10 cellular contexts compared by ENCODE assay signal in the genomic region with DNA sequence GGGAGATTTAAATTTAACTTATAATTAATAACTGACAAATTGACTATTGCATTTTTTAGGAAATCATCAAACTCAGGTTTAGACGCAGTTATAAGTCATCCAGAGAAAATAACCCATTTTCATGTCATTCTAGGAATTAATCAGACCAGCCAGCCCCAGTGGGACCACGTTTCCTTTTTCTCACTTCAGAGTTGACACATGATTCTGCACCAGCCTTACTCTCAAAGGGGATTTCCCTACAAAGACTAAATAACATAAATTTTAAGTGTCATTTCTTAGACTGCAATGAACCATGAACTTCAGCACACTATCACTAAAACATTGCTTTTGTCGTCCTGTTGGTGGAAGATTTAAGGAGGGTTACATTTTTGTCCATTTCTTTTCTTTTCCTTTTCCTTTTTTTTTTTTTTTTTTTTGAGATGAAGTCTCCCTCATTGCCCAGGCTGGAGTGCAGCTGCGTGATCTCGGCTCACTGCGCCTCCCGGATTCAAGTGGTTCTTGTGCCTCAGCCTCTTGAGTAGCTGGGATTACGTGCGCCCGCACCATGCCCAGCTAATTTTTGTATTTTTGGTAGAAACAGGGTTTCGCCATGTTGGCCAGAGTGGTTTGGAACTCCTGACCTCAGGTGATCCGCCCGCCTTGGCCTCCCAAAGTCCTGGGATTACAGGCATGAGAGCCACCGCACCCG. TPM values are rescaled to one million over a fixed set of nuclear protein-coding genes. Genes with fewer than 3 reads are reported as not detected.
DNase-seq lines count a peak whose midpoint lies in the region; ATAC-seq lines count a peak whose summit lies in the region.
"Had no signal": no experiment of that assay in that cellular context is flagged by ENCODE, and none has a peak within 500 bp of the region (broad histone marks: within the 10 kb centered on the region; RNA-seq: fewer than 3 reads in every experiment).

No MANE protein-coding gene starts in this region.

- intact Hi-C loops in activated CD4-positive, alpha-beta memory T cell treated with anti-CD3 and anti-CD28 coated beads for 36 hours (cut with micrococcal nuclease) = loop anchor here (1.0 to 5.0 kb wide), 5 partner anchors 51 to 869 kb away; no protein-coding TSS in a partner anchor

- no peaks in the 10 kb centered on the region for H3K36me3 Mint-ChIP-seq in activated CD4-positive, alpha-beta memory T cell treated with anti-CD3 and anti-CD28 coated beads for 36 hours
- H3K36me3 Mint-ChIP-seq: IgD-negative memory B cell had no signal

- H3K4me3 Mint-ChIP-seq in activated CD4-positive, alpha-beta memory T cell treated with anti-CD3 and anti-CD28 coated beads for 36 hours = no peak overlapping the region
- H3K4me3 Mint-ChIP-seq in stimulated activated naive CD8-positive, alpha-beta T cell treated with anti-CD3 and anti-CD28 coated beads, Interleukin-15, amount 100 ng/mL, for 72 hours = peak overlapping the region in 1 of 2 donors; percentile 19
- H3K4me3 Mint-ChIP-seq: nephron had no signal

- peaks cover 36% of the 10 kb centered on the region for H3K27me3 Mint-ChIP-seq in activated CD4-positive, alpha-beta memory T cell treated with anti-CD3 and anti-CD28 coated beads for 36 hours
- no peaks in the 10 kb centered on the region for H3K27me3 Mint-ChIP-seq in stimulated activated naive CD8-positive, alpha-beta T cell treated with anti-CD3 and anti-CD28 coated beads, Interleukin-15, amount 100 ng/mL, for 72 hours

- CTCF ChIA-PET in activated CD4-positive, alpha-beta memory T cell treated with anti-CD3 and anti-CD28 coated beads for 36 hours (lab: Charles Lee) = interaction anchor here (0.8 kb wide), 1 partner anchor 555 kb away, joined by 4 read pairs; no protein-coding TSS in a partner anchor

- POLR2A ChIA-PET in activated CD4-positive, alpha-beta memory T cell treated with anti-CD3 and anti-CD28 coated beads for 36 hours (lab: Charles Lee) = no interaction called here

- peak; percentile 73 for ATAC-seq in HG02840 (IDR thresholded peaks at IDR 0.05; ENCODE audit: low FRiP score, unreplicated experiment)
- ATAC-seq in stimulated activated naive CD8-positive, alpha-beta T cell treated with anti-CD3 and anti-CD28 coated beads, Interleukin-15, amount 100 ng/mL, for 72 hours = peak; percentile 88

- DNase-seq in activated T-cell treated with anti-CD3 and anti-CD28 coated beads for 48 hours (ENCODE audit: low read depth) (peak; percentile 28), activated T-cell treated with anti-CD3 and anti-CD28 coated beads for 4 hours (no peak), NCI-H1694 treated with DMSO at 0.1 percent for 48 hours (lab: John Stamatoyannopoulos, UW) (no peak), NCI-H2171 treated with DMSO at 0.1 percent for 48 hours (lab: John Stamatoyannopoulos, UW) (no peak), HT-29 (ENCODE audit: low spot score) (no peak)
- DNase-seq in activated CD4-positive, alpha-beta memory T cell treated with anti-CD3 and anti-CD28 coated beads for 36 hours = peak; percentile 73
- DNase-seq in stimulated activated naive CD8-positive, alpha-beta T cell treated with anti-CD3 and anti-CD28 coated beads, Interleukin-15, amount 100 ng/mL, for 72 hours = peak; percentile 40 to 76

- H3K4me1 Mint-ChIP-seq in activated CD4-positive, alpha-beta memory T cell treated with anti-CD3 and anti-CD28 coated beads for 36 hours (ENCODE audit: low read depth) = peaks cover 25% of the 10 kb centered on the region
- H3K4me1 Mint-ChIP-seq in stimulated activated naive CD8-positive, alpha-beta T cell treated with anti-CD3 and anti-CD28 coated beads, Interleukin-15, amount 100 ng/mL, for 72 hours = peaks cover 55% of the 10 kb centered on the region

- H3K27ac Mint-ChIP-seq in activated CD4-positive, alpha-beta memory T cell treated with anti-CD3 and anti-CD28 coated beads for 36 hours = no peak overlapping the region
- no peak overlapping the region for H3K27ac Mint-ChIP-seq in stimulated activated naive CD8-positive, alpha-beta T cell treated with anti-CD3 and anti-CD28 coated beads, Interleukin-15, amount 100 ng/mL, for 72 hours

- H3K9me3 Mint-ChIP-seq in activated CD4-positive, alpha-beta memory T cell treated with anti-CD3 and anti-CD28 coated beads for 36 hours = no peaks in the 10 kb centered on the region
- H3K9me3 Mint-ChIP-seq in stimulated activated naive CD8-positive, alpha-beta T cell treated with anti-CD3 and anti-CD28 coated beads, Interleukin-15, amount 100 ng/mL, for 72 hours = peaks cover 7 to 8% of the 10 kb centered on the region in 2 donors
- H3K9me3 Mint-ChIP-seq: nephron had no signal

RNA-seq across cellular contexts. Expression of gene IPCEF1, which starts 3.6 kb away (rescaled TPM):
- 10 to 100 TPM; 10.5 to 14.2 TPM for total RNA-seq in activated CD4-positive, alpha-beta memory T cell treated with anti-CD3 and anti-CD28 coated beads for 36 hours
- total RNA-seq in HT-29 (2014; rRNA removed; shearing (Covaris generic)) = 0.44 TPM in 1 of 2 replicates, not detected in the other

Comparison
In these comparisons a context has a peak if more than half of its experiments do, and no peak if none do; other contexts are left out.
1. DNase-seq: peak in activated T-cell treated with anti-CD3 and anti-CD28 coated beads for 48 hours (single experiment), activated CD4-positive, alpha-beta memory T cell treated with anti-CD3 and anti-CD28 coated beads for 36 hours (single experiment) and stimulated activated naive CD8-positive, alpha-beta T cell treated with anti-CD3 and anti-CD28 coated beads, Interleukin-15, amount 100 ng/mL, for 72 hours (2 of 2); none in activated T-cell treated with anti-CD3 and anti-CD28 coated beads for 4 hours (single experiment), NCI-H1694 treated with DMSO at 0.1 percent for 48 hours (single experiment), NCI-H2171 treated with DMSO at 0.1 percent for 48 hours (single experiment) and HT-29 (single experiment).